Comparison of ENCODE assay signal across 33 cellular contexts in the genomic region with DNA sequence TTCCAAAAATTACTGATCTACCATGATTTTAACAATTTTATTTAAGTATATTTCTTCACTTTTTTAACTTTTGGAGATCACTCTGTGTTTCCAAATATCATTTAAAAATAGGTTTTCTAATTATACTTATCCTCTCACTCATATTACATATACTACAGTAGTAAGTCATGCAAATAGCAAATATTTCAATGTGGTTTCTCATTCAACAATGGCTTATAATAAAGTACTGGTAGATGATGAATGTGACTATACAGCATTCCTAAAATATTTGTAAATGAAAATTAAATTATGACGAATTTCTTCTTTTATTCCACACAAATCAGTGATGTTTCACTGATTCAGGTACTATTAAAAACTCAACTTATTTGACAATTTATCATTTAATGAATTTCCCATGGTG.
"Had no signal": no experiment of that assay in that cellular context is flagged by ENCODE, and none has a peak within 500 bp of the region (broad histone marks: within the 10 kb centered on the region; RNA-seq: fewer than 3 reads in every experiment).

No MANE protein-coding gene starts in this region.

- FAIRE-seq: astrocyte, bronchial epithelial cell had no signal

- H3K27me3 ChIP-seq: adrenal gland, ascending aorta, body of pancreas, brain microvascular endothelial cell, breast epithelium, cardiac muscle cell had no signal

- H3K27ac ChIP-seq: adrenal gland, ascending aorta, body of pancreas, brain microvascular endothelial cell, breast epithelium, cardiac muscle cell had no signal

- H3K4me3 ChIP-seq: adrenal gland, ascending aorta, body of pancreas, breast epithelium, cardiac muscle cell had no signal

- ATAC-seq: activated naive CD4-positive, alpha-beta T cell treated with anti-CD3 and anti-CD28 coated beads, Interleukin-2, amount 50 U/mL, for 72 hours; activated naive CD8-positive, alpha-beta T cell treated with anti-CD3 and anti-CD28 coated beads, Interleukin-2, amount 50 U/mL, for 24 hours; activated T-cell treated with anti-CD3 and anti-CD28 coated beads, Interleukin-2, amount 50 U/mL, for 4 hours; activated T-cell treated with anti-CD3 and anti-CD28 coated beads, Interleukin-2, amount 50 U/mL, for 72 hours; activated T-helper 17 cell treated with anti-CD3 and anti-CD28 coated beads, Interleukin-2, amount 50 U/mL, for 72 hours; body of pancreas had no signal

- DNase-seq: activated effector memory CD4-positive, alpha-beta T cell treated with anti-CD3 and anti-CD28 coated beads, Interleukin-2, amount 50 U/mL, for 16 hours; activated effector memory CD4-positive, alpha-beta T cell treated with Interleukin-2 at 50 U/mL for 16 hours; activated gamma-delta T cell; activated gamma-delta T cell treated with Interleukin-2 at 50 U/mL for 16 hours; activated naive CD4-positive, alpha-beta T cell; activated naive CD4-positive, alpha-beta T cell treated with anti-CD3 and anti-CD28 coated beads for 36 hours; activated naive CD4-positive, alpha-beta T cell treated with anti-CD3 and anti-CD28 coated beads, Interleukin-2, amount 10 ng/mL, durations not matched to agents 7 days and 5 days; activated naive CD4-positive, alpha-beta T cell treated with anti-CD3 and anti-CD28 coated beads, Interleukin-2, amount 50 U/mL, for 16 hours; activated naive CD4-positive, alpha-beta T cell treated with Interleukin-2 at 50 U/mL for 16 hours; activated naive CD8-positive, alpha-beta T cell treated with anti-CD3 and anti-CD28 coated beads for 36 hours; activated naive CD8-positive, alpha-beta T cell treated with anti-CD3 and anti-CD28 coated beads, Interleukin-2, amount 10 ng/mL, durations not matched to agents 7 days and 5 days; activated naive CD8-positive, alpha-beta T cell treated with anti-CD3 and anti-CD28 coated beads, Interleukin-2, amount 50 U/mL, for 24 hours; activated T-cell treated with anti-CD3 and anti-CD28 coated beads, Interleukin-2, amount 50 U/mL, for 24 hours; activated T-cell treated with anti-CD3 and anti-CD28 coated beads, Interleukin-2, amount 50 U/mL, for 4 hours; activated T-cell treated with anti-CD3 and anti-CD28 coated beads, Interleukin-2, amount 50 U/mL, for 48 hours; activated T-cell treated with anti-CD3 and anti-CD28 coated beads, Interleukin-2, amount 50 U/mL, for 72 hours; adrenal gland; amniotic stem cell; amygdala; anterior cingulate cortex; aorta; body of pancreas; brain microvascular endothelial cell; caudate nucleus; central memory CD4-positive, alpha-beta T cell; cerebellar nuclear complex had no signal

- H3K4me1 ChIP-seq: adrenal gland, ascending aorta, body of pancreas, breast epithelium had no signal

- H3K9me3 ChIP-seq: adrenal gland, ascending aorta, body of pancreas, breast epithelium had no signal

- H3K36me3 ChIP-seq: adrenal gland, ascending aorta, brain microvascular endothelial cell, breast epithelium, cardiac muscle cell had no signal
